Comparison of ENCODE assay signal across 9 cellular contexts in the genomic region with DNA sequence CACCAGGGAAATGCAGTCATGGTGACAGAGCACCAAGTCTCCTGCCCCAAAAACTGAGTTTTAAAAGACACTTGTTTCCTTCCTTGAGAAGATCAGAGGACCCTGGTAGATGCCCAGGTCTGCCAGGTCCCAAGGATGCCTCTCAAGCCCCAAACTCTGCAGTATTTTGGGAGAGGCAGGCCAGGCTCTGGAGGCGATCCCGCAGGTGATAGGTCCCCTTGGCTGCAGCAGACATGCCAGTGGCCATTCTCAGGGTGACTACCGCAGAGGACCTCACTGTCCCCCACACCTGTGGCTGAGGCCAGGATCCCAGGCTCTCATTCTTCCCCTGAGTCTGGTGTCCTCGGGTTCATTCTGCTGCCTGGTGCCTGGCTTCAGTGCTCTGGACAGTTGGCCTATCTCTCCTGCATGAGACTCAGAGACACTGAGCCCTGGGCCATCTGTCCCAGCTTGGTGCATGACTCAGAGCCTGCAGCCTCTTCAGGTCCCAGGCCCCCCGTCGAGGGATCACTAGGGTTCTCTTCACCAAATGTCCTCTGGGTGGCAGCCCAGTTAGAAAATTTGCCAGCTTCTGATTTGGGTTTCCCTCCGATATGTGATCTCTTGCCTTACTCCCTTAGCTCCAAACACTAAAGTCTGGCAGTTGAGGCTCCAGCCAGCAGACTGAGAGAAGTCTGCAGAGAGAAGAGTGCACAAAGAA. TPM values are rescaled to one million over a fixed set of nuclear protein-coding genes. Genes with fewer than 3 reads are reported as not detected.
DNase-seq lines count a peak whose midpoint lies in the region; ATAC-seq and FAIRE-seq lines count a peak whose summit lies in the region.
"Had no signal": no experiment of that assay in that cellular context is flagged by ENCODE, and none has a peak within 500 bp of the region (broad histone marks: within the 10 kb centered on the region; RNA-seq: fewer than 3 reads in every experiment).

No MANE protein-coding gene starts in this region.

- no peaks in the 10 kb centered on the region for H3K9me3 ChIP-seq in neuronal stem cell (replicated peaks in 1 of 2; ENCODE audit: control insufficient read depth in 2 of 2, insufficient read depth in 1 of 2, low read depth in 1 of 2, low read length in 2 of 2)

- H3K27me3 ChIP-seq in H7 (ENCODE audit: control insufficient read depth, insufficient read depth, low read length) (no peaks in the 10 kb centered on the region), neuronal stem cell (ENCODE audit: control insufficient read depth in 3 of 3, insufficient read depth in 3 of 3, low read depth in 1 of 3, low read length in 3 of 3) (no peaks in the 10 kb centered on the region)

- no peak overlapping the region for H3K14ac ChIP-seq in neuronal stem cell (ENCODE audit: low read length)

- H3K4me2 ChIP-seq in neuronal stem cell (ENCODE audit: insufficient read depth, low read length, poor library complexity, severe bottlenecking): no peak overlapping the region

- no peak overlapping the region for H2BK12ac ChIP-seq in neuronal stem cell (ENCODE audit: low read length)

- H3K79me1 ChIP-seq in neuronal stem cell (ENCODE audit: low read depth, low read length): no peaks in the 10 kb centered on the region

- peak; percentile 87 for DNase-seq in A172 (ENCODE audit: low spot score)
- DNase-seq in H7: peak; percentile 64
- DNase-seq in RCC 7860 (ENCODE audit: low spot score): peak; percentile 43
- DNase-seq in glomerular visceral epithelial cell (ENCODE audit: extremely low spot score): peak; percentile 43
- DNase-seq in globus pallidus (ENCODE audit: low spot score): no peak
- DNase-seq in neuronal stem cell (ENCODE audit: low spot score): no peak

- H2BK15ac ChIP-seq in neuronal stem cell (ENCODE audit: low read length): no peak overlapping the region

- H4K91ac ChIP-seq in neuronal stem cell (ENCODE audit: low read depth, low read length, poor library complexity): no peak overlapping the region

- H3K27ac ChIP-seq in neuronal stem cell (replicated peaks; ENCODE audit: low read length): no peak overlapping the region

- WGBS in neuronal stem cell (ENCODE audit: extremely low coverage in 2 of 2, insufficient read length in 2 of 2, insufficient replicate concordance in 1 of 2), 2 donors: no CpG with 5 or more reads among the region's 7 CpGs

- H3K4me1 ChIP-seq in neuronal stem cell (ENCODE audit: control insufficient read depth in 2 of 2, insufficient read depth in 1 of 2, low read depth in 1 of 2, low read length in 2 of 2): peaks cover 0 to 1% of the 10 kb centered on the region in 2 donors

- no peak overlapping the region for H2AFZ ChIP-seq in neuronal stem cell (ENCODE audit: low read length)

- ATAC-seq in GM19023 (IDR thresholded peaks at IDR 0.05; ENCODE audit: unreplicated experiment): no peak
- no peak for ATAC-seq in GM19467 (IDR thresholded peaks at IDR 0.05; ENCODE audit: unreplicated experiment)

- H3K36me3 ChIP-seq in H7 (replicated peaks; ENCODE audit: control insufficient read depth, insufficient read depth, low read length): no peaks in the 10 kb centered on the region
- H3K36me3 ChIP-seq in neuronal stem cell (replicated peaks in 1 of 2; ENCODE audit: control insufficient read depth in 2 of 2, insufficient read depth in 2 of 2, low read length in 2 of 2): no peaks in the 10 kb centered on the region

- peak; percentile 61 for FAIRE-seq in RCC 7860 (lab: Jason Lieb, UNC)
- FAIRE-seq: G401.6 had no signal

- no peak overlapping the region for H2AK5ac ChIP-seq in neuronal stem cell (ENCODE audit: low read depth, low read length)

- H2BK120ac ChIP-seq in neuronal stem cell (ENCODE audit: low read depth, low read length): no peak overlapping the region

- H3K18ac ChIP-seq in neuronal stem cell (ENCODE audit: low read length): no peak overlapping the region

- no peak overlapping the region for H3K4ac ChIP-seq in neuronal stem cell (ENCODE audit: low read length)

- no peak overlapping the region for H3K4me3 ChIP-seq in H7 (ENCODE audit: insufficient read depth, low read depth, low read length)
- H3K4me3 ChIP-seq in neuronal stem cell (ENCODE audit: low read length in 2 of 2): no peak overlapping the region

- no peak overlapping the region for H3K23ac ChIP-seq in neuronal stem cell (ENCODE audit: low read depth, low read length, poor library complexity)

- H4K8ac ChIP-seq in neuronal stem cell (ENCODE audit: low read depth, low read length): no peak overlapping the region

- H2BK5ac ChIP-seq in neuronal stem cell (ENCODE audit: low read length): no peak overlapping the region

- no peak overlapping the region for H3K9ac ChIP-seq in neuronal stem cell (ENCODE audit: low read depth, low read length, poor library complexity)

RNA-seq across cellular contexts. Expression of a gene that starts 59.7 kb away (rescaled TPM):
- 5.8 and 6.3 TPM in 2 replicates for total RNA-seq in A172 (2014; rRNA removed; shearing (Covaris generic))
- 2.9 and 6.7 TPM in 2 replicates for total RNA-seq in H7 (2014; rRNA removed; shearing (Covaris generic))
- polyA plus RNA-seq in neuronal stem cell (2013, experiment 1 of 2): 4.6 TPM
- polyA plus RNA-seq in neuronal stem cell (2013, experiment 2 of 2): 4.7 TPM

Comparison
In these comparisons a context has a peak if more than half of its experiments do, and no peak if none do; other contexts are left out.
1. DNase-seq: peak in A172 (single experiment), H7 (single experiment), RCC 7860 (single experiment) and glomerular visceral epithelial cell (single experiment); none in globus pallidus (single experiment) and neuronal stem cell (single experiment).